ENCODE assay signal across 12 cellular contexts in genomic region chr11:121282886-121283502, GRCh38. TPM values are rescaled to one million over a fixed set of nuclear protein-coding genes. Genes with fewer than 3 reads are reported as not detected.
DNase-seq lines count a peak whose midpoint lies in the region; ATAC-seq, FAIRE-seq and TF ChIP-seq lines count a peak whose summit lies in the region.
"Had no signal": no experiment of that assay in that cellular context is flagged by ENCODE, and none has a peak within 500 bp of the region (broad histone marks: within the 10 kb centered on the region; RNA-seq: fewer than 3 reads in every experiment).

No MANE protein-coding gene starts in this region.

- no peak for DNase-seq in GM12892 (ENCODE audit: insufficient read length)
- peak; percentile 15 for DNase-seq in MM.1S
- DNase-seq in neural progenitor cell (ENCODE audit: low spot score) = no peak
- no peak for DNase-seq in activated naive CD4-positive, alpha-beta T cell treated with Interleukin-2 at 50 U/mL for 16 hours
- no peak for DNase-seq in inferior parietal cortex (ENCODE audit: extremely low spot score)
- DNase-seq: activated naive CD4-positive, alpha-beta T cell treated with anti-CD3 and anti-CD28 coated beads for 36 hours; left ventricle myocardium superior; naive thymus-derived CD4-positive, alpha-beta T cell had no signal

- H3K4me3 ChIP-seq in MM.1S (ENCODE audit: low read length) (no peak overlapping the region), neural progenitor cell (no peak overlapping the region)

- H4K20me1 ChIP-seq in MM.1S (ENCODE audit: insufficient read depth, low read length) = no peaks in the 10 kb centered on the region
- no peaks in the 10 kb centered on the region for H4K20me1 ChIP-seq in neural progenitor cell (ENCODE audit: low read depth)

- no peaks in the 10 kb centered on the region for H3K9me2 ChIP-seq in MM.1S (replicated peaks; ENCODE audit: insufficient read depth, low read length)

- H3K27me3 Mint-ChIP-seq in neural progenitor cell (ENCODE audit: insufficient read depth, low read depth) = peaks cover 4% of the 10 kb centered on the region

- peaks cover 2% of the 10 kb centered on the region for H3K36me3 Mint-ChIP-seq in neural progenitor cell

- FAIRE-seq in GM12892 (lab: Jason Lieb, UNC) = peak; percentile 90

- no peaks in the 10 kb centered on the region for H3K4me1 ChIP-seq in MM.1S (ENCODE audit: low read length)
- H3K4me1 ChIP-seq in neural progenitor cell = no peaks in the 10 kb centered on the region

- H3F3A ChIP-seq in MM.1S (ENCODE audit: insufficient read depth, low read length) (no peaks in the 10 kb centered on the region), neural progenitor cell (ENCODE audit: low read depth) (no peaks in the 10 kb centered on the region)

- H3K4me2 ChIP-seq in MM.1S (ENCODE audit: low read depth, low read length) (no peak overlapping the region), neural progenitor cell (no peak overlapping the region)

- no peak overlapping the region for H3K4me3 Mint-ChIP-seq in neural progenitor cell
- H3K4me3 Mint-ChIP-seq: activated naive CD4-positive, alpha-beta T cell treated with anti-CD3 and anti-CD28 coated beads for 36 hours; brain had no signal

- no peak overlapping the region for H3K27ac Mint-ChIP-seq in neural progenitor cell
- H3K27ac Mint-ChIP-seq: activated naive CD4-positive, alpha-beta T cell treated with anti-CD3 and anti-CD28 coated beads for 36 hours; brain had no signal

- H3K27ac ChIP-seq in MM.1S (ENCODE audit: low read length) (no peak overlapping the region), neural progenitor cell (no peak overlapping the region)

- TF ChIP-seq CTCF in MM.1S (IDR thresholded peaks at IDR 0.05; ENCODE audit: low read length) (no peak), neural progenitor cell (IDR thresholded peaks at IDR 0.05) (no peak)

- H3K9me3 ChIP-seq in MM.1S (replicated peaks; ENCODE audit: insufficient read depth, low read length) = no peaks in the 10 kb centered on the region
- peaks cover 6% of the 10 kb centered on the region for H3K9me3 ChIP-seq in neural progenitor cell (ENCODE audit: low read depth)

- H3K4me1 Mint-ChIP-seq in neural progenitor cell = no peaks in the 10 kb centered on the region
- H3K4me1 Mint-ChIP-seq: brain had no signal

- H2AFZ ChIP-seq in MM.1S (ENCODE audit: low read length) (no peak overlapping the region), neural progenitor cell (replicated peaks) (no peak overlapping the region)

- no peaks in the 10 kb centered on the region for H3K79me2 ChIP-seq in MM.1S (ENCODE audit: low read length)
- no peaks in the 10 kb centered on the region for H3K79me2 ChIP-seq in neural progenitor cell (ENCODE audit: low read depth)

- no peaks in the 10 kb centered on the region for H3K36me3 ChIP-seq in MM.1S (replicated peaks; ENCODE audit: insufficient read depth, low read length)
- no peaks in the 10 kb centered on the region for H3K36me3 ChIP-seq in neural progenitor cell

- peaks cover 27% of the 10 kb centered on the region for H3K9me3 Mint-ChIP-seq in neural progenitor cell

- no peak for TF ChIP-seq POLR2A in GM12892 (IDR thresholded peaks at IDR 0.05; ENCODE audit: low read depth, low read length)

- H3K27me3 ChIP-seq in MM.1S (replicated peaks; ENCODE audit: insufficient read depth, low read length) (no peaks in the 10 kb centered on the region), neural progenitor cell (no peaks in the 10 kb centered on the region)

- ATAC-seq in GM19395 (IDR thresholded peaks at IDR 0.05; ENCODE audit: unreplicated experiment) = peak; percentile 71
- ATAC-seq in HG02763 (IDR thresholded peaks at IDR 0.05; ENCODE audit: unreplicated experiment) = peak; percentile 54
- ATAC-seq in GM21529 (IDR thresholded peaks at IDR 0.05; ENCODE audit: unreplicated experiment) = no peak
- ATAC-seq: left ventricle myocardium superior; naive thymus-derived CD4-positive, alpha-beta T cell had no signal

- H3K9ac ChIP-seq in MM.1S (ENCODE audit: low read length) = no peak overlapping the region
- no peak overlapping the region for H3K9ac ChIP-seq in neural progenitor cell

RNA-seq across cellular contexts. Expression of gene SC5D, which starts 9.6 kb away (rescaled TPM):
- polyA plus RNA-seq in GM12892 (2012; ENCODE audit: missing spikeins) = 36.8 TPM
- total RNA-seq in neural progenitor cell (ENCODE audit: low replicate concordance) = 43.3 and 80.7 TPM in 2 replicates
